In genomic region chr4:52982246-52982950, GRCh38 we compare ENCODE assay signal across 7 cellular contexts.
DNase-seq lines count a peak whose midpoint lies in the region; ATAC-seq and TF ChIP-seq lines count a peak whose summit lies in the region.

No MANE protein-coding gene starts in this region.

- H3K27ac ChIP-seq in uterus = no peak overlapping the region

- TF ChIP-seq CTCF in uterus (IDR thresholded peaks at IDR 0.05) = peak; percentile 60 to 77 (median 70)

- peak; percentile 45 for ATAC-seq in GM18861 (IDR thresholded peaks at IDR 0.05; ENCODE audit: unreplicated experiment)
- no peak for ATAC-seq in GM18505 (IDR thresholded peaks at IDR 0.05; ENCODE audit: unreplicated experiment)
- no peak for ATAC-seq in GM18909 (IDR thresholded peaks at IDR 0.05; ENCODE audit: poor library complexity, unreplicated experiment)

- no peaks in the 10 kb centered on the region for H3K36me3 ChIP-seq in uterus

- H3K9me3 ChIP-seq in uterus = no peaks in the 10 kb centered on the region

- DNase-seq in NCI-H2081 treated with DMSO at 0.1 percent for 48 hours (lab: John Stamatoyannopoulos, UW) = peak; percentile 11
- DNase-seq in astrocyte of the hippocampus (ENCODE audit: low read depth, low spot score) = peak; percentile 72
- peak; percentile 72 for DNase-seq in iris pigment epithelial cell (ENCODE audit: low read depth)
- DNase-seq in uterus = no peak

- TF ChIP-seq POLR2A in uterus (IDR thresholded peaks at IDR 0.05) = no peak
- TF ChIP-seq POLR2A in GM18505 (IDR thresholded peaks at IDR 0.05; ENCODE audit: borderline replicate concordance, extremely low read depth, insufficient read depth, insufficient read length) = no peak

- no peak overlapping the region for H3K4me3 ChIP-seq in uterus

- intact Hi-C loops in uterus (cut with DNase I; ENCODE audit: low total_unique reads) = no loop called here

- no peaks in the 10 kb centered on the region for H3K4me1 ChIP-seq in uterus

- H3K27me3 ChIP-seq in uterus = no peaks in the 10 kb centered on the region

Comparison
In these comparisons a context has a peak if more than half of its experiments do, and no peak if none do; other contexts are left out.
1. DNase-seq: peak in NCI-H2081 treated with DMSO at 0.1 percent for 48 hours (single experiment), astrocyte of the hippocampus (single experiment) and iris pigment epithelial cell (single experiment); none in uterus (0 of 2).